In genomic region chr7:26639695-26640094, GRCh38 we compare ENCODE assay signal across 23 cellular contexts.
"Had no signal": no experiment of that assay in that cellular context is flagged by ENCODE, and none has a peak within 500 bp of the region (broad histone marks: within the 10 kb centered on the region; RNA-seq: fewer than 3 reads in every experiment).

No MANE protein-coding gene starts in this region.

- FAIRE-seq: endothelial cell of umbilical vein had no signal

- ATAC-seq: left lobe of liver; naive thymus-derived CD4-positive, alpha-beta T cell; psoas muscle had no signal

- H3K27me3 ChIP-seq: hepatocyte, sigmoid colon, transverse colon had no signal

- H3K4me3 ChIP-seq: coronary artery, hepatocyte, psoas muscle, sigmoid colon, skin epidermis, stomach, thoracic aorta, transverse colon had no signal

- DNase-seq: effector CD4-positive, alpha-beta T cell; endodermal cell; erythroblast; foreskin melanocyte; head of caudate nucleus; kidney glomerular epithelial cell; mammary epithelial cell; naive thymus-derived CD4-positive, alpha-beta T cell; nephron progenitor cell; psoas muscle; sigmoid colon; stimulated activated CD4-positive, alpha-beta T cell treated with anti-CD3 and anti-CD28 coated beads, Interleukin-2, amount 100 ng/mL, for 24 hours; stimulated activated naive CD4-positive, alpha-beta T cell; stomach; substantia nigra; transverse colon had no signal

- H3K27ac ChIP-seq: coronary artery, hepatocyte, neutrophil, psoas muscle, sigmoid colon, skin epidermis, stomach, thoracic aorta, transverse colon had no signal

- H3K4me1 ChIP-seq: psoas muscle, sigmoid colon, stomach, transverse colon had no signal

- H3K9me3 ChIP-seq: neutrophil, psoas muscle, sigmoid colon, stomach, thoracic aorta, transverse colon had no signal

- H3K4me2 ChIP-seq: hepatocyte had no signal

- H2AFZ ChIP-seq: hepatocyte had no signal

- H3K79me2 ChIP-seq: hepatocyte had no signal

- H3K36me3 ChIP-seq: neutrophil, sigmoid colon, stomach, thoracic aorta, transverse colon had no signal
